10 cellular contexts compared by ENCODE assay signal in the genomic region with DNA sequence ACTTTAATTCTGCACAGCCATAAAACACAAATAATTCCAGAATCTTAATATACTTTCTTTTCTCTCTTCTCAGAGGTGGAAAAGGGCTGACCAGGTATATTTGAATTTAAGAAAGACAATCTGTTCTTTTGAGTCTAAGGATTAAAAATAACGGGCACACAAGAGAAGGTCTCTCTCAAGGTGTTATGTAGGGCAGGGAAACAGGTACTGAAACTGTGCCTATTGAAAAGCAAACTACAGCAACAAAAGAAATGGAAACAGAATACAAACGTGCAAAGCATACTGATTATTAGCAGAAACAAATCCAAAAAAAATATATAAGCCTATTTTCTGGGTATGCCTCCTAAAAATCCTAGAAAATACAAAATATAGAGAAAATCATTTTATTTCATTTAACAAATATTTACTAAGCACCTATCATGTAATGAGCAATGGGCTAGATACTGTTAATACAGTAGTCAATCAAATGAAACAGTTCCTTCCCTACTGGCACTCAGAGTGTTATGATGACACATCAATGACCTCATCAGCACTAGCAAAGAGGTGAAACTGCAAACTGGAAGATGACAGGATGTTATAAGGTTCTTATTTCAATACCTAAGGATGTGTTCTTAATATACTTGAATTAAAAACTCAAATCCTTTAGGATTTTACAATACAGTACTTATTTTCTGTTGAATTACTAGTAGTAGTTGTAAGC.
DNase-seq lines count a peak whose midpoint lies in the region; ATAC-seq and TF ChIP-seq lines count a peak whose summit lies in the region.
"Had no signal": no experiment of that assay in that cellular context is flagged by ENCODE, and none has a peak within 500 bp of the region (broad histone marks: within the 10 kb centered on the region; RNA-seq: fewer than 3 reads in every experiment).

No MANE protein-coding gene starts in this region.

- H3K27me3 ChIP-seq in prostate gland (replicated peaks; ENCODE audit: insufficient read depth), result no peaks in the 10 kb centered on the region
- H3K27me3 ChIP-seq: adrenal gland had no signal

- H3K36me3 ChIP-seq in prostate gland, result no peaks in the 10 kb centered on the region
- H3K36me3 ChIP-seq: adrenal gland had no signal

- TF ChIP-seq POLR2A in prostate gland (IDR thresholded peaks at IDR 0.05), result no peak

- intact Hi-C loops in prostate gland (cut with DNase I) (no loop called here), Right ventricle myocardium superior (cut with DNase I) (no loop called here)

- DNase-seq in AG10803 (ENCODE audit: low read depth) (peak; percentile 20), NCI-H69 (lab: John Stamatoyannopoulos, UW) (peak; percentile 19), fibroblast of gingiva (ENCODE audit: low read depth) (peak; percentile 6), prostate gland (ENCODE audit: low spot score) (no peak), epidermal melanocyte (ENCODE audit: insufficient read length, low spot score) (no peak), Right ventricle myocardium superior (no peak), globus pallidus (ENCODE audit: low spot score) (no peak)
- DNase-seq: adrenal gland, Calu3 had no signal

- 60% methylated on average over 2 of the region's 2 CpGs for WGBS in prostate gland

- peaks cover 4% of the 10 kb centered on the region for H3K4me1 ChIP-seq in prostate gland (replicated peaks)
- H3K4me1 ChIP-seq: adrenal gland had no signal

- H3K27ac ChIP-seq in prostate gland, result no peak overlapping the region
- H3K27ac ChIP-seq: adrenal gland had no signal

- H3K4me3 ChIP-seq in AG10803 (ENCODE audit: low read length) (no peak overlapping the region), prostate gland (no peak overlapping the region)
- H3K4me3 ChIP-seq: adrenal gland had no signal

- no peak for TF ChIP-seq CTCF in AG10803 (conservative IDR thresholded peaks at IDR 0.05; ENCODE audit: low read length)
- no peak for TF ChIP-seq CTCF in prostate gland (IDR thresholded peaks at IDR 0.05)

- ATAC-seq in GM21528 (IDR thresholded peaks at IDR 0.05; ENCODE audit: low FRiP score, unreplicated experiment) (peak; percentile 67), Right ventricle myocardium superior (ENCODE audit: poor library complexity) (no peak)

- no peaks in the 10 kb centered on the region for H3K9me3 ChIP-seq in prostate gland
- H3K9me3 ChIP-seq: adrenal gland had no signal

Comparison
In these comparisons a context has a peak if more than half of its experiments do, and no peak if none do; other contexts are left out.
1. DNase-seq: peak in AG10803 (single experiment), NCI-H69 (single experiment) and fibroblast of gingiva (single experiment); none in prostate gland (single experiment), epidermal melanocyte (single experiment), Right ventricle myocardium superior (single experiment) and globus pallidus (single experiment).